ENCODE assay signal across 2 cellular contexts in the genomic region with DNA sequence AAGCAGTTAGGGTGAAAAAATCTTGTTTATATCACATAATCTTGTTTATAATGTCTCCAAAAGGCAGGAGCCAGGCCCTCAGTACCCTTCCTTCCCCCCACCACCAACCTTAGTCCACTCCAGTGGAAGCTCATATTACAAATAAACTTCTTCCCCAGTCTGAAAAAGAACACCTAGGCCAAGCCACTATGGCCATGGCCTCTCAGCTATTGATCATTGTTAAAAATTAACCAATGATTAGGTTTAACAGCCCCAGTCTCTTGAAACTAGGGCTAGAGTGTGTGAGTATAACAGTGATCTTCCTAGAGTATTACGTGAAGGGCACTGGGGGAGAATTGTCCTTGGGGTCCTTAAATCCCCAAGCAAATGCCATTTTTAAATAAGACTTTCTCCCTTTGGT.
A peak's percentile ranks its signal among the peaks of the same experiment; 100 is the strongest.
TF ChIP-seq lines count a peak whose summit lies in the region.

No MANE protein-coding gene starts in this region.

TF ChIP-seq in liver, 16 proteins besides CTCF, POLR2A, EP300 and RAD21:
- TF ChIP-seq GABPA (IDR thresholded peaks at IDR 0.05 in 1 of 2, conservative IDR thresholded peaks at IDR 0.05 in 1 of 2): no peak
- TF ChIP-seq RXRA (IDR thresholded peaks at IDR 0.05): peak; percentile 53 to 61
- no peak for TF ChIP-seq NR2F2 (IDR thresholded peaks at IDR 0.05)
- TF ChIP-seq REST (IDR thresholded peaks at IDR 0.05): no peak
- TF ChIP-seq MAX (IDR thresholded peaks at IDR 0.05): no peak
- no peak for TF ChIP-seq FOXA1 (IDR thresholded peaks at IDR 0.05)
- no peak for TF ChIP-seq FOXA2 (IDR thresholded peaks at IDR 0.05)
- TF ChIP-seq TAF1 (conservative IDR thresholded peaks at IDR 0.05): peak; percentile 42
- peak; percentile 72 for TF ChIP-seq SP1 (IDR thresholded peaks at IDR 0.05)
- peak; percentile 7 for TF ChIP-seq HNF4G (IDR thresholded peaks at IDR 0.05)
- peak; percentile 56 to 58 for TF ChIP-seq HNF4A (conservative IDR thresholded peaks at IDR 0.05)
- TF ChIP-seq, protein P1, sequence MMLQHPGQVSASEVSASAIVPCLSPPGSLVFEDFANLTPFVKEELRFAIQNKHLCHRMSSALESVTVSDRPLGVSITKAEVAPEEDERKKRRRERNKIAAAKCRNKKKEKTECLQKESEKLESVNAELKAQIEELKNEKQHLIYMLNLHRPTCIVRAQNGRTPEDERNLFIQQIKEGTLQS (IDR thresholded peaks at IDR 0.05): no peak
- no peak for TF ChIP-seq EGR1 (IDR thresholded peaks at IDR 0.05; ENCODE audit: low read depth in 2 of 2)
- peak; percentile 58 for TF ChIP-seq YY1 (IDR thresholded peaks at IDR 0.05)
- TF ChIP-seq ZBTB33 (IDR thresholded peaks at IDR 0.05): no peak
- TF ChIP-seq JUND (IDR thresholded peaks at IDR 0.05): peak in 1 of 2 donors; percentile 15

TF ChIP-seq in HepG2, 621 proteins besides CTCF, POLR2A, EP300 and RAD21 (continued from another document):
- TF ChIP-seq FLYWCH1 (CRISPR knock-in tag; IDR thresholded peaks at IDR 0.05): no peak
- TF ChIP-seq ZNF530 (CRISPR knock-in tag; IDR thresholded peaks at IDR 0.05; ENCODE audit: low read depth): no peak
- TF ChIP-seq ARID3A (IDR thresholded peaks at IDR 0.05; ENCODE audit: low read depth, low read length): no peak
- TF ChIP-seq, protein P2, sequence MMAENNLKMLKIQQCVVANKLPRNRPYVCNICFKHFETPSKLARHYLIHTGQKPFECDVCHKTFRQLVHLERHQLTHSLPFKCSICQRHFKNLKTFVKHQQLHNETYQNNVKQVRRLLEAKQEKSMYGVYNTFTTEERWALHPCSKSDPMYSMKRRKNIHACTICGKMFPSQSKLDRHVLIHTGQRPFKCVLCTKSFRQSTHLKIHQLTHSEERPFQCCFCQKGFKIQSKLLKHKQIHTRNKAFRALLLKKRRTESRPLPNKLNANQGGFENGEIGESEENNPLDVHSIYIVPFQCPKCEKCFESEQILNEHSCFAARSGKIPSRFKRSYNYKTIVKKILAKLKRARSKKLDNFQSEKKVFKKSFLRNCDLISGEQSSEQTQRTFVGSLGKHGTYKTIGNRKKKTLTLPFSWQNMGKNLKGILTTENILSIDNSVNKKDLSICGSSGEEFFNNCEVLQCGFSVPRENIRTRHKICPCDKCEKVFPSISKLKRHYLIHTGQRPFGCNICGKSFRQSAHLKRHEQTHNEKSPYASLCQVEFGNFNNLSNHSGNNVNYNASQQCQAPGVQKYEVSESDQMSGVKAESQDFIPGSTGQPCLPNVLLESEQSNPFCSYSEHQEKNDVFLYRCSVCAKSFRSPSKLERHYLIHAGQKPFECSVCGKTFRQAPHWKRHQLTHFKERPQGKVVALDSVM (CRISPR knock-in tag; IDR thresholded peaks at IDR 0.05): no peak
- TF ChIP-seq ARHGAP35 (CRISPR knock-in tag; IDR thresholded peaks at IDR 0.05; ENCODE audit: borderline replicate concordance): no peak
- TF ChIP-seq ZNF597 (CRISPR knock-in tag; IDR thresholded peaks at IDR 0.05): no peak
- TF ChIP-seq ZNF747 (CRISPR knock-in tag; IDR thresholded peaks at IDR 0.05; ENCODE audit: borderline replicate concordance): no peak
- TF ChIP-seq ZNF331 (CRISPR knock-in tag; IDR thresholded peaks at IDR 0.05): no peak
- TF ChIP-seq, protein P3, sequence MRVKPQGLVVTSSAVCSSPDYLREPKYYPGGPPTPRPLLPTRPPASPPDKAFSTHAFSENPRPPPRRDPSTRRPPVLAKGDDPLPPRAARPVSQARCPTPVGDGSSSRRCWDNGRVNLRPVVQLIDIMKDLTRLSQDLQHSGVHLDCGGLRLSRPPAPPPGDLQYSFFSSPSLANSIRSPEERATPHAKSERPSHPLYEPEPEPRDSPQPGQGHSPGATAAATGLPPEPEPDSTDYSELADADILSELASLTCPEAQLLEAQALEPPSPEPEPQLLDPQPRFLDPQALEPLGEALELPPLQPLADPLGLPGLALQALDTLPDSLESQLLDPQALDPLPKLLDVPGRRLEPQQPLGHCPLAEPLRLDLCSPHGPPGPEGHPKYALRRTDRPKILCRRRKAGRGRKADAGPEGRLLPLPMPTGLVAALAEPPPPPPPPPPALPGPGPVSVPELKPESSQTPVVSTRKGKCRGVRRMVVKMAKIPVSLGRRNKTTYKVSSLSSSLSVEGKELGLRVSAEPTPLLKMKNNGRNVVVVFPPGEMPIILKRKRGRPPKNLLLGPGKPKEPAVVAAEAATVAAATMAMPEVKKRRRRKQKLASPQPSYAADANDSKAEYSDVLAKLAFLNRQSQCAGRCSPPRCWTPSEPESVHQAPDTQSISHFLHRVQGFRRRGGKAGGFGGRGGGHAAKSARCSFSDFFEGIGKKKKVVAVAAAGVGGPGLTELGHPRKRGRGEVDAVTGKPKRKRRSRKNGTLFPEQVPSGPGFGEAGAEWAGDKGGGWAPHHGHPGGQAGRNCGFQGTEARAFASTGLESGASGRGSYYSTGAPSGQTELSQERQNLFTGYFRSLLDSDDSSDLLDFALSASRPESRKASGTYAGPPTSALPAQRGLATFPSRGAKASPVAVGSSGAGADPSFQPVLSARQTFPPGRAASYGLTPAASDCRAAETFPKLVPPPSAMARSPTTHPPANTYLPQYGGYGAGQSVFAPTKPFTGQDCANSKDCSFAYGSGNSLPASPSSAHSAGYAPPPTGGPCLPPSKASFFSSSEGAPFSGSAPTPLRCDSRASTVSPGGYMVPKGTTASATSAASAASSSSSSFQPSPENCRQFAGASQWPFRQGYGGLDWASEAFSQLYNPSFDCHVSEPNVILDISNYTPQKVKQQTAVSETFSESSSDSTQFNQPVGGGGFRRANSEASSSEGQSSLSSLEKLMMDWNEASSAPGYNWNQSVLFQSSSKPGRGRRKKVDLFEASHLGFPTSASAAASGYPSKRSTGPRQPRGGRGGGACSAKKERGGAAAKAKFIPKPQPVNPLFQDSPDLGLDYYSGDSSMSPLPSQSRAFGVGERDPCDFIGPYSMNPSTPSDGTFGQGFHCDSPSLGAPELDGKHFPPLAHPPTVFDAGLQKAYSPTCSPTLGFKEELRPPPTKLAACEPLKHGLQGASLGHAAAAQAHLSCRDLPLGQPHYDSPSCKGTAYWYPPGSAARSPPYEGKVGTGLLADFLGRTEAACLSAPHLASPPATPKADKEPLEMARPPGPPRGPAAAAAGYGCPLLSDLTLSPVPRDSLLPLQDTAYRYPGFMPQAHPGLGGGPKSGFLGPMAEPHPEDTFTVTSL (CRISPR knock-in tag; IDR thresholded peaks at IDR 0.05; ENCODE audit: borderline replicate concordance): no peak
- no peak for TF ChIP-seq KDM2A (CRISPR knock-in tag; IDR thresholded peaks at IDR 0.05; ENCODE audit: borderline replicate concordance, low read depth)
